In the genomic region with DNA sequence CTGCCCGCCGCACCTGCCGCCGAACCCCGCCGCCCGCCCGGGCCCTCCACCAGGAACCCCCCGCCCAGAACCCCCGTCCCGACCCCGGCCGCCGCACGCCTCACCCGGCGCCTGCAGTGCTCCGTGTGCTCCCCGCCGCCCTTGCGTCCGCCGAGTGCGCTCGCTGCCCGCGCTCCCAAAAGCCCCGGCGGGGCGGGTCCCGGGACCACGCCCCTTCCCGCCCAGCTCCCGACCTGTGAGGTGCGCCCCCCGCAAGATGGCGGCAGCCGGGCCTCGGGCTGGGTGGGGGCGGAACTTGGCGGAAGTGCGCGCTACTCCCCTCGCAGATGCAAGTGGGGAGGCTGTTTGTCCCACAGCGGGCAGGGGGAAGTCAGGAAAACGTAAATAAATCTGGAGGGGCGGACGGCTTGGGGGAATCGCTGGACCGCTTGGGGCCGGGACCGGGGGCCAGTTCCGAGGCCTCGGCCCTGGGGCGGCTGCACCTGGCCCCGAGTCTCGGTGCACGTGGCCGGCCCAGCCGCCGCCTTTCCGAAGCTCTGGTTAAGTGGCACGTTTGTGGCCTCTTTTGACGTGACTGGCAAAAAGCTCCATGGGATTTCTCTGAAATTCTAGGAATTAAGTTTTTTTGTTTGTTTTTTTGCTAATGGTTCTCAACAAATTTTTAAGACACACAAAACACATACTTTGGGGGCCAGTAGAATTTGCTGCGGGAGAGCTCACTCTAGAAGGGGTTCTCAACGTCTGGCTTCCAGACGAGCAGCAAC, we compare ENCODE assay signal across 8 cellular contexts.
DNase-seq lines count a peak whose midpoint lies in the region; ATAC-seq and TF ChIP-seq lines count a peak whose summit lies in the region.

A gene (minus strand): TSS at position 156 of the 764 bp plus-strand sequence. CDS start 1,275 bp downstream, outside the sequence.

- peak; percentile 67 for DNase-seq in NCI-H345 treated with DMSO at 0.1 percent for 48 hours (lab: John Stamatoyannopoulos, UW; ENCODE audit: unreplicated experiment)
- DNase-seq in activated CD4-positive, alpha-beta T cell treated with anti-CD3 and anti-CD28 coated beads for 24 hours (ENCODE audit: low read depth in 2 of 2): peak; percentile 79 to 80
- peak; percentile 94 for DNase-seq in left kidney (ENCODE audit: low read depth, low spot score)
- peak; percentile 74 to 80 for DNase-seq in stimulated activated CD4-positive, alpha-beta T cell treated with anti-CD3 and anti-CD28 coated beads, Interleukin-2, amount 100 ng/mL, for 48 hours

- TF ChIP-seq CTCF in 22Rv1 (IDR thresholded peaks at IDR 0.05): no peak

- H3K27ac ChIP-seq in 22Rv1 (peak within 1 kb of the TSS; percentile 84), cingulate gyrus (ENCODE audit: low read depth, low read length) (peak within 1 kb of the TSS; percentile 47)

- ATAC-seq in GM18502 (IDR thresholded peaks at IDR 0.05; ENCODE audit: poor library complexity, unreplicated experiment) (peak; percentile 58), HG02981 (IDR thresholded peaks at IDR 0.05; ENCODE audit: unreplicated experiment) (peak; percentile 51)

Comparison
In these comparisons a context has a peak if more than half of its experiments do, and no peak if none do; other contexts are left out.
1. Peak in every context shown above with its lines: DNase-seq, ATAC-seq and H3K27ac ChIP-seq.